1 cellular context compared by ENCODE assay signal in genomic region chr17:4554997-4555799, GRCh38.
TF ChIP-seq lines count a peak whose summit lies in the region.

MYBBP1A (minus strand) TSS chr17:4555384; CDS start chr17:4555324, 60 bp downstream.

TF ChIP-seq in K562, 482 proteins besides CTCF, POLR2A, EP300 and RAD21 (continued from another document and continues in another):
- TF ChIP-seq, protein P1, sequence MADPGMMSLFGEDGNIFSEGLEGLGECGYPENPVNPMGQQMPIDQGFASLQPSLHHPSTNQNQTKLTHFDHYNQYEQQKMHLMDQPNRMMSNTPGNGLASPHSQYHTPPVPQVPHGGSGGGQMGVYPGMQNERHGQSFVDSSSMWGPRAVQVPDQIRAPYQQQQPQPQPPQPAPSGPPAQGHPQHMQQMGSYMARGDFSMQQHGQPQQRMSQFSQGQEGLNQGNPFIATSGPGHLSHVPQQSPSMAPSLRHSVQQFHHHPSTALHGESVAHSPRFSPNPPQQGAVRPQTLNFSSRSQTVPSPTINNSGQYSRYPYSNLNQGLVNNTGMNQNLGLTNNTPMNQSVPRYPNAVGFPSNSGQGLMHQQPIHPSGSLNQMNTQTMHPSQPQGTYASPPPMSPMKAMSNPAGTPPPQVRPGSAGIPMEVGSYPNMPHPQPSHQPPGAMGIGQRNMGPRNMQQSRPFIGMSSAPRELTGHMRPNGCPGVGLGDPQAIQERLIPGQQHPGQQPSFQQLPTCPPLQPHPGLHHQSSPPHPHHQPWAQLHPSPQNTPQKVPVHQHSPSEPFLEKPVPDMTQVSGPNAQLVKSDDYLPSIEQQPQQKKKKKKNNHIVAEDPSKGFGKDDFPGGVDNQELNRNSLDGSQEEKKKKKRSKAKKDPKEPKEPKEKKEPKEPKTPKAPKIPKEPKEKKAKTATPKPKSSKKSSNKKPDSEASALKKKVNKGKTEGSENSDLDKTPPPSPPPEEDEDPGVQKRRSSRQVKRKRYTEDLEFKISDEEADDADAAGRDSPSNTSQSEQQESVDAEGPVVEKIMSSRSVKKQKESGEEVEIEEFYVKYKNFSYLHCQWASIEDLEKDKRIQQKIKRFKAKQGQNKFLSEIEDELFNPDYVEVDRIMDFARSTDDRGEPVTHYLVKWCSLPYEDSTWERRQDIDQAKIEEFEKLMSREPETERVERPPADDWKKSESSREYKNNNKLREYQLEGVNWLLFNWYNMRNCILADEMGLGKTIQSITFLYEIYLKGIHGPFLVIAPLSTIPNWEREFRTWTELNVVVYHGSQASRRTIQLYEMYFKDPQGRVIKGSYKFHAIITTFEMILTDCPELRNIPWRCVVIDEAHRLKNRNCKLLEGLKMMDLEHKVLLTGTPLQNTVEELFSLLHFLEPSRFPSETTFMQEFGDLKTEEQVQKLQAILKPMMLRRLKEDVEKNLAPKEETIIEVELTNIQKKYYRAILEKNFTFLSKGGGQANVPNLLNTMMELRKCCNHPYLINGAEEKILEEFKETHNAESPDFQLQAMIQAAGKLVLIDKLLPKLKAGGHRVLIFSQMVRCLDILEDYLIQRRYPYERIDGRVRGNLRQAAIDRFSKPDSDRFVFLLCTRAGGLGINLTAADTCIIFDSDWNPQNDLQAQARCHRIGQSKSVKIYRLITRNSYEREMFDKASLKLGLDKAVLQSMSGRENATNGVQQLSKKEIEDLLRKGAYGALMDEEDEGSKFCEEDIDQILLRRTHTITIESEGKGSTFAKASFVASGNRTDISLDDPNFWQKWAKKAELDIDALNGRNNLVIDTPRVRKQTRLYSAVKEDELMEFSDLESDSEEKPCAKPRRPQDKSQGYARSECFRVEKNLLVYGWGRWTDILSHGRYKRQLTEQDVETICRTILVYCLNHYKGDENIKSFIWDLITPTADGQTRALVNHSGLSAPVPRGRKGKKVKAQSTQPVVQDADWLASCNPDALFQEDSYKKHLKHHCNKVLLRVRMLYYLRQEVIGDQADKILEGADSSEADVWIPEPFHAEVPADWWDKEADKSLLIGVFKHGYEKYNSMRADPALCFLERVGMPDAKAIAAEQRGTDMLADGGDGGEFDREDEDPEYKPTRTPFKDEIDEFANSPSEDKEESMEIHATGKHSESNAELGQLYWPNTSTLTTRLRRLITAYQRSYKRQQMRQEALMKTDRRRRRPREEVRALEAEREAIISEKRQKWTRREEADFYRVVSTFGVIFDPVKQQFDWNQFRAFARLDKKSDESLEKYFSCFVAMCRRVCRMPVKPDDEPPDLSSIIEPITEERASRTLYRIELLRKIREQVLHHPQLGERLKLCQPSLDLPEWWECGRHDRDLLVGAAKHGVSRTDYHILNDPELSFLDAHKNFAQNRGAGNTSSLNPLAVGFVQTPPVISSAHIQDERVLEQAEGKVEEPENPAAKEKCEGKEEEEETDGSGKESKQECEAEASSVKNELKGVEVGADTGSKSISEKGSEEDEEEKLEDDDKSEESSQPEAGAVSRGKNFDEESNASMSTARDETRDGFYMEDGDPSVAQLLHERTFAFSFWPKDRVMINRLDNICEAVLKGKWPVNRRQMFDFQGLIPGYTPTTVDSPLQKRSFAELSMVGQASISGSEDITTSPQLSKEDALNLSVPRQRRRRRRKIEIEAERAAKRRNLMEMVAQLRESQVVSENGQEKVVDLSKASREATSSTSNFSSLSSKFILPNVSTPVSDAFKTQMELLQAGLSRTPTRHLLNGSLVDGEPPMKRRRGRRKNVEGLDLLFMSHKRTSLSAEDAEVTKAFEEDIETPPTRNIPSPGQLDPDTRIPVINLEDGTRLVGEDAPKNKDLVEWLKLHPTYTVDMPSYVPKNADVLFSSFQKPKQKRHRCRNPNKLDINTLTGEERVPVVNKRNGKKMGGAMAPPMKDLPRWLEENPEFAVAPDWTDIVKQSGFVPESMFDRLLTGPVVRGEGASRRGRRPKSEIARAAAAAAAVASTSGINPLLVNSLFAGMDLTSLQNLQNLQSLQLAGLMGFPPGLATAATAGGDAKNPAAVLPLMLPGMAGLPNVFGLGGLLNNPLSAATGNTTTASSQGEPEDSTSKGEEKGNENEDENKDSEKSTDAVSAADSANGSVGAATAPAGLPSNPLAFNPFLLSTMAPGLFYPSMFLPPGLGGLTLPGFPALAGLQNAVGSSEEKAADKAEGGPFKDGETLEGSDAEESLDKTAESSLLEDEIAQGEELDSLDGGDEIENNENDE (IDR thresholded peaks at IDR 0.05; ENCODE audit: low read depth, low read length), result no peak
- TF ChIP-seq ZNF41 (CRISPR knock-in tag; conservative IDR thresholded peaks at IDR 0.05), result no peak
- TF ChIP-seq POLR2B (IDR thresholded peaks at IDR 0.05; ENCODE audit: low read depth, partially characterized antibody), result peak; percentile 82
- no peak for TF ChIP-seq COPS2 (conservative IDR thresholded peaks at IDR 0.05)
- peak; percentile 73; the same call in 1 of the 2 replicates for TF ChIP-seq SPI1 (IDR thresholded peaks at IDR 0.05; ENCODE audit: borderline replicate concordance, low read depth, low read length)
- peak; percentile 58; the same call in 1 of the 2 replicates for TF ChIP-seq TGIF2 (CRISPR knock-in tag; IDR thresholded peaks at IDR 0.05)
- no peak for TF ChIP-seq ARID3B (CRISPR knock-in tag; IDR thresholded peaks at IDR 0.05; ENCODE audit: borderline replicate concordance)
- no peak for TF ChIP-seq LEF1 (IDR thresholded peaks at IDR 0.05)
- peak; percentile 94 for TF ChIP-seq NR2C1 (IDR thresholded peaks at IDR 0.05)
- TF ChIP-seq NR2C1 (tag; IDR thresholded peaks at IDR 0.05), result peak; percentile 95
- no peak for TF ChIP-seq SP2 (IDR thresholded peaks at IDR 0.05; ENCODE audit: extremely low read depth, low read depth, low read length, poor library complexity, severe bottlenecking)
- TF ChIP-seq HNRNPH1 (optimal IDR thresholded peaks at IDR 0.05; ENCODE audit: low read depth, low read length), result no peak
- no peak for TF ChIP-seq ETV6 (IDR thresholded peaks at IDR 0.05; ENCODE audit: borderline replicate concordance in 1 of 2, low read depth in 2 of 2, low read length in 1 of 2)
- no peak for TF ChIP-seq ETV6 (CRISPR knock-in tag; IDR thresholded peaks at IDR 0.05; ENCODE audit: borderline replicate concordance)
- TF ChIP-seq, protein P2, sequence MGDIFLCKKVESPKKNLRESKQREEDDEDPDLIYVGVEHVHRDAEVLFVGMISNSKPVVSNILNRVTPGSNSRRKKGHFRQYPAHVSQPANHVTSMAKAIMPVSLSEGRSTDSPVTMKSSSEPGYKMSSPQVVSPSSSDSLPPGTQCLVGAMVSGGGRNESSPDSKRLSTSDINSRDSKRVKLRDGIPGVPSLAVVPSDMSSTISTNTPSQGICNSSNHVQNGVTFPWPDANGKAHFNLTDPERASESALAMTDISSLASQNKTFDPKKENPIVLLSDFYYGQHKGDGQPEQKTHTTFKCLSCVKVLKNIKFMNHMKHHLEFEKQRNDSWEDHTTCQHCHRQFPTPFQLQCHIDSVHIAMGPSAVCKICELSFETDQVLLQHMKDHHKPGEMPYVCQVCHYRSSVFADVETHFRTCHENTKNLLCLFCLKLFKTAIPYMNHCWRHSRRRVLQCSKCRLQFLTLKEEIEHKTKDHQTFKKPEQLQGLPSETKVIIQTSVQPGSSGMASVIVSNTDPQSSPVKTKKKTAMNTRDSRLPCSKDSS (IDR thresholded peaks at IDR 0.05; ENCODE audit: low read depth, partially characterized antibody), result no peak
- no peak for TF ChIP-seq ZBTB5 (IDR thresholded peaks at IDR 0.05)
- no peak for TF ChIP-seq CBFA2T2 (conservative IDR thresholded peaks at IDR 0.05)
- TF ChIP-seq, protein P3, sequence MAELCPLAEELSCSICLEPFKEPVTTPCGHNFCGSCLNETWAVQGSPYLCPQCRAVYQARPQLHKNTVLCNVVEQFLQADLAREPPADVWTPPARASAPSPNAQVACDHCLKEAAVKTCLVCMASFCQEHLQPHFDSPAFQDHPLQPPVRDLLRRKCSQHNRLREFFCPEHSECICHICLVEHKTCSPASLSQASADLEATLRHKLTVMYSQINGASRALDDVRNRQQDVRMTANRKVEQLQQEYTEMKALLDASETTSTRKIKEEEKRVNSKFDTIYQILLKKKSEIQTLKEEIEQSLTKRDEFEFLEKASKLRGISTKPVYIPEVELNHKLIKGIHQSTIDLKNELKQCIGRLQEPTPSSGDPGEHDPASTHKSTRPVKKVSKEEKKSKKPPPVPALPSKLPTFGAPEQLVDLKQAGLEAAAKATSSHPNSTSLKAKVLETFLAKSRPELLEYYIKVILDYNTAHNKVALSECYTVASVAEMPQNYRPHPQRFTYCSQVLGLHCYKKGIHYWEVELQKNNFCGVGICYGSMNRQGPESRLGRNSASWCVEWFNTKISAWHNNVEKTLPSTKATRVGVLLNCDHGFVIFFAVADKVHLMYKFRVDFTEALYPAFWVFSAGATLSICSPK (IDR thresholded peaks at IDR 0.05; ENCODE audit: borderline replicate concordance), result no peak
- no peak for TF ChIP-seq EWSR1 (IDR thresholded peaks at IDR 0.05; ENCODE audit: borderline replicate concordance, low read depth, partially characterized antibody)
- TF ChIP-seq ZNF311 (CRISPR knock-in tag; IDR thresholded peaks at IDR 0.05), result no peak
- TF ChIP-seq FOXM1 (IDR thresholded peaks at IDR 0.05; ENCODE audit: low read depth), result no peak
- peak; percentile 69; the same call in 1 of the 2 replicates for TF ChIP-seq FOXM1 (CRISPR knock-in tag; IDR thresholded peaks at IDR 0.05; ENCODE audit: low read depth)
- peak; percentile 94 for TF ChIP-seq GABPA (tag; conservative IDR thresholded peaks at IDR 0.05; ENCODE audit: low read depth)
- peak in 2 of 3 experiments; percentile 48 to 55 for TF ChIP-seq YY1 (IDR thresholded peaks at IDR 0.05; ENCODE audit: borderline replicate concordance in 1 of 3, control insufficient read depth in 1 of 3, extremely low read depth in 1 of 3, insufficient read depth in 3 of 3, insufficient read length in 1 of 3, insufficient replicate concordance in 2 of 3, low read depth in 1 of 3, low read length in 2 of 3)
- TF ChIP-seq, protein P4, sequence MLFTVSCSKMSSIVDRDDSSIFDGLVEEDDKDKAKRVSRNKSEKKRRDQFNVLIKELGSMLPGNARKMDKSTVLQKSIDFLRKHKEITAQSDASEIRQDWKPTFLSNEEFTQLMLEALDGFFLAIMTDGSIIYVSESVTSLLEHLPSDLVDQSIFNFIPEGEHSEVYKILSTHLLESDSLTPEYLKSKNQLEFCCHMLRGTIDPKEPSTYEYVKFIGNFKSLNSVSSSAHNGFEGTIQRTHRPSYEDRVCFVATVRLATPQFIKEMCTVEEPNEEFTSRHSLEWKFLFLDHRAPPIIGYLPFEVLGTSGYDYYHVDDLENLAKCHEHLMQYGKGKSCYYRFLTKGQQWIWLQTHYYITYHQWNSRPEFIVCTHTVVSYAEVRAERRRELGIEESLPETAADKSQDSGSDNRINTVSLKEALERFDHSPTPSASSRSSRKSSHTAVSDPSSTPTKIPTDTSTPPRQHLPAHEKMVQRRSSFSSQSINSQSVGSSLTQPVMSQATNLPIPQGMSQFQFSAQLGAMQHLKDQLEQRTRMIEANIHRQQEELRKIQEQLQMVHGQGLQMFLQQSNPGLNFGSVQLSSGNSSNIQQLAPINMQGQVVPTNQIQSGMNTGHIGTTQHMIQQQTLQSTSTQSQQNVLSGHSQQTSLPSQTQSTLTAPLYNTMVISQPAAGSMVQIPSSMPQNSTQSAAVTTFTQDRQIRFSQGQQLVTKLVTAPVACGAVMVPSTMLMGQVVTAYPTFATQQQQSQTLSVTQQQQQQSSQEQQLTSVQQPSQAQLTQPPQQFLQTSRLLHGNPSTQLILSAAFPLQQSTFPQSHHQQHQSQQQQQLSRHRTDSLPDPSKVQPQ (CRISPR knock-in tag; IDR thresholded peaks at IDR 0.05; ENCODE audit: borderline replicate concordance), result no peak
- TF ChIP-seq JUNB (CRISPR knock-in tag; conservative IDR thresholded peaks at IDR 0.05), result no peak
- no peak for TF ChIP-seq ZBTB26 (CRISPR knock-in tag; IDR thresholded peaks at IDR 0.05)
- TF ChIP-seq TSC22D4 (tag; IDR thresholded peaks at IDR 0.05), result no peak
- no peak for TF ChIP-seq CBX2 (IDR thresholded peaks at IDR 0.05; ENCODE audit: insufficient read depth, low read length, poor library complexity, severe bottlenecking)
- peak; percentile 69; the same call in 1 of the 2 replicates for TF ChIP-seq POLR2AphosphoS5 (IDR thresholded peaks at IDR 0.05; ENCODE audit: control insufficient read depth, insufficient read depth, low read depth, low read length)
- no peak for TF ChIP-seq ZBTB43 (CRISPR knock-in tag; IDR thresholded peaks at IDR 0.05)
